27 cellular contexts compared by ENCODE assay signal in the genomic region with DNA sequence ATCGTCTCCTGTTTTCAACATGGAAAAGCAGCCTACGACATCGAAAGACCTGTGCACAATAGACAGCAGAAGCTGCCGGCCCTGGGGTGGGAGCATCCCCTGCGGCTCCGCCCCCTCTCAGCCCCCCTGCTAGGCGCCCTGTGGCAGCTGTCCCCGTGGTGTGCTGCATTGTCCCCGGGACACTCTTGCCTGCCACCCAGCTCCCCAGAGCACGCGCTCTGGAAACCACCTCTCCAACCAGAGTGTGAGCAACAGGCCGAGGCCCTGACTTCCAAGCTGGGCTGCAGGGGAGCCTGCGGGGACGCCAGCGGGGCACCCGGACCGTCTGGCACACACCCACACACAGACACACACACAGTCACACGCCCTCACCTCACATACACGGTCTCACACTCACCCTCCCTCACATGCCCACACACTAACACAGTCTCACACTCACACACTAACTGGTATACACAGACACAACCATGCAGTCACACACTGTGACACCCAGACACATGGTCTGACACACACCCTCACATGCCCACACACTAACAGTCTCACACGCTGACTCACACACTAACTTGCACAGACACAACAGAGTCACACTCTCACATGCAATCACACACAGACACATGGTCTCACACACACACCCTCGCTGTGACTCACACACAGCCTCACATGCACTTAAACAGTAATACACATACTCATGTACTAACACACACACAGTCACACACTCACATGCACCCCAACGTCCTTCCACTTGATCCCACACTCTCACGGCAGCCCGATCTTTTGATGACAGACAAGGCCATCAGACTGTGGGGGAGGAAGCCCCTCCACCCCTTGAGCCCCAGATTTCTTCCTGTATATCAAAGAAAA.
DNase-seq lines count a peak whose midpoint lies in the region; ATAC-seq, FAIRE-seq and TF ChIP-seq lines count a peak whose summit lies in the region.
"Had no signal": no experiment of that assay in that cellular context is flagged by ENCODE, and none has a peak within 500 bp of the region (broad histone marks: within the 10 kb centered on the region; RNA-seq: fewer than 3 reads in every experiment).

No MANE protein-coding gene starts in this region.

- peak overlapping the region; percentile 43 for H2BK120ac ChIP-seq in H1 (replicated peaks; ENCODE audit: low read depth, low read length)

- H3K27ac ChIP-seq in H1 (ENCODE audit: low read depth, low read length) (no peak overlapping the region), neural progenitor cell (no peak overlapping the region), upper lobe of right lung (no peak overlapping the region)
- H3K27ac ChIP-seq: 22Rv1, hepatocyte, pancreas, SJCRH30, tibial artery had no signal

- H3K56ac ChIP-seq in H1 (replicated peaks; ENCODE audit: insufficient read length, low read depth, low read length), result no peak overlapping the region

- TF ChIP-seq RAD21 in H1 (IDR thresholded peaks at IDR 0.05 in 1 of 2, conservative IDR thresholded peaks at IDR 0.05 in 1 of 2; ENCODE audit: low read depth in 2 of 2, low read length in 2 of 2), result no peak

- no peak overlapping the region for H3K14ac ChIP-seq in H1 (ENCODE audit: insufficient read length)

- intact Hi-C loops in activated CD8-positive, alpha-beta T cell treated with anti-CD3 and anti-CD28 coated beads for 36 hours (cut with micrococcal nuclease), result loop anchor here (10.0 kb wide), 1 partner anchor 60 kb away; no protein-coding TSS in a partner anchor
- intact Hi-C loops in upper lobe of right lung (cut with DNase I), result no loop called here

- FAIRE-seq in H1 (lab: Jason Lieb, UNC), result no peak
- FAIRE-seq: pancreas had no signal

- H3K4me2 ChIP-seq in H1 (ENCODE audit: insufficient read depth in 1 of 2, low read depth in 2 of 2, low read length in 2 of 2) (no peak overlapping the region), neural progenitor cell (no peak overlapping the region)
- H3K4me2 ChIP-seq: hepatocyte had no signal

- no peaks in the 10 kb centered on the region for H3K4me1 Mint-ChIP-seq in activated CD8-positive, alpha-beta T cell treated with anti-CD3 and anti-CD28 coated beads, Interleukin-2, amount 10 ng/mL, durations not matched to agents 7 days and 5 days (ENCODE audit: low read depth)
- no peaks in the 10 kb centered on the region for H3K4me1 Mint-ChIP-seq in activated CD8-positive, alpha-beta T cell treated with anti-CD3 and anti-CD28 coated beads for 36 hours (ENCODE audit: low read depth)
- H3K4me1 Mint-ChIP-seq in neural progenitor cell, result no peaks in the 10 kb centered on the region
- H3K4me1 Mint-ChIP-seq: activated CD4-positive, alpha-beta T cell treated with anti-CD3 and anti-CD28 coated beads for 36 hours; central memory CD8-positive, alpha-beta T cell had no signal

- H3K18ac ChIP-seq in H1 (ENCODE audit: extremely low read depth, low read length), result no peak overlapping the region; the same call in none of the 2 replicates

- no peaks in the 10 kb centered on the region for H3K27me3 Mint-ChIP-seq in activated CD8-positive, alpha-beta T cell treated with anti-CD3 and anti-CD28 coated beads, Interleukin-2, amount 10 ng/mL, durations not matched to agents 7 days and 5 days (ENCODE audit: low read depth)
- no peaks in the 10 kb centered on the region for H3K27me3 Mint-ChIP-seq in activated CD8-positive, alpha-beta T cell treated with anti-CD3 and anti-CD28 coated beads for 36 hours
- no peaks in the 10 kb centered on the region for H3K27me3 Mint-ChIP-seq in neural progenitor cell (ENCODE audit: insufficient read depth, low read depth)

- TF ChIP-seq EP300 in H1 (IDR thresholded peaks at IDR 0.05; ENCODE audit: borderline replicate concordance in 1 of 2, low read depth in 2 of 2, low read length in 2 of 2), result no peak

- H4K8ac ChIP-seq in H1 (ENCODE audit: extremely low read depth, insufficient read depth, low read length), result no peak overlapping the region

- WGBS in H1 (ENCODE audit: extremely low coverage in 1 of 2, insufficient coverage in 1 of 2, insufficient read length in 1 of 2, insufficient replicate concordance in 2 of 2, low coverage in 1 of 2, low lambda C conversion rate in 2 of 2, missing lambda C conversion rate in 1 of 2), 2 experiments, result 94% methylated on average over 24 of the region's 24 CpGs; no CpG with 5 or more reads in 1 of the 2 experiments

- no peak overlapping the region for H3K23ac ChIP-seq in H1 (ENCODE audit: insufficient read length)

- H3K4me3 ChIP-seq in H1 (ENCODE audit: extremely low read depth in 1 of 4, insufficient read depth in 2 of 4, low read depth in 3 of 4, low read length in 4 of 4) (no peak overlapping the region), neural progenitor cell (no peak overlapping the region), upper lobe of right lung (no peak overlapping the region)
- H3K4me3 ChIP-seq: hepatocyte, mucosa of descending colon, pancreas, SJCRH30, tibial artery had no signal

- H3K79me2 ChIP-seq in H1 (ENCODE audit: control insufficient read depth in 1 of 2, insufficient read depth in 2 of 2, low read length in 2 of 2) (no peaks in the 10 kb centered on the region), neural progenitor cell (ENCODE audit: low read depth) (no peaks in the 10 kb centered on the region)
- H3K79me2 ChIP-seq: hepatocyte had no signal

- no peak overlapping the region for H3K4me3 Mint-ChIP-seq in activated CD8-positive, alpha-beta T cell treated with anti-CD3 and anti-CD28 coated beads, Interleukin-2, amount 10 ng/mL, durations not matched to agents 7 days and 5 days
- H3K4me3 Mint-ChIP-seq in activated CD8-positive, alpha-beta T cell treated with anti-CD3 and anti-CD28 coated beads for 36 hours, result no peak overlapping the region
- no peak overlapping the region for H3K4me3 Mint-ChIP-seq in neural progenitor cell
- H3K4me3 Mint-ChIP-seq: activated CD4-positive, alpha-beta T cell treated with anti-CD3 and anti-CD28 coated beads for 36 hours; central memory CD8-positive, alpha-beta T cell; natural killer cell treated with Interleukin-12 subunit alpha and Interleukin-12 subunit beta and Interleukin-15 and Interleukin-18, amount 100 ng/mL, for 72 hours had no signal

- peaks cover 0 to 4% of the 10 kb centered on the region in 2 experiments for H4K20me1 ChIP-seq in H1 (replicated peaks in 1 of 2; ENCODE audit: control insufficient read depth in 1 of 2, insufficient read depth in 2 of 2, low read length in 2 of 2)
- H4K20me1 ChIP-seq in neural progenitor cell (ENCODE audit: low read depth), result no peaks in the 10 kb centered on the region

- POLR2A ChIA-PET in activated CD8-positive, alpha-beta T cell treated with anti-CD3 and anti-CD28 coated beads, Interleukin-2, amount 10 ng/mL, durations not matched to agents 7 days and 5 days (lab: Charles Lee), result no interaction called here
- POLR2A ChIA-PET in activated CD8-positive, alpha-beta T cell treated with anti-CD3 and anti-CD28 coated beads for 36 hours (lab: Charles Lee), result no interaction called here
- POLR2A ChIA-PET in H1 (lab: Charles Lee; ENCODE audit: partially characterized antibody), result no interaction called here

- no peak overlapping the region for H4K5ac ChIP-seq in H1 (ENCODE audit: insufficient read length, low read depth, low read length)

- no peaks in the 10 kb centered on the region for H3K79me1 ChIP-seq in H1 (ENCODE audit: low read depth, low read length)

- ATAC-seq in activated CD8-positive, alpha-beta T cell treated with anti-CD3 and anti-CD28 coated beads, Interleukin-2, amount 10 ng/mL, durations not matched to agents 7 days and 5 days, result no peak
- ATAC-seq in activated CD8-positive, alpha-beta T cell treated with anti-CD3 and anti-CD28 coated beads for 36 hours, result no peak
- ATAC-seq in upper lobe of right lung, result peak; percentile 14
- ATAC-seq: activated CD4-positive, alpha-beta T cell treated with anti-CD3 and anti-CD28 coated beads for 36 hours; HCT116; mucosa of descending colon; pancreas had no signal

- no peak for TF ChIP-seq CTCF in activated CD8-positive, alpha-beta T cell treated with anti-CD3 and anti-CD28 coated beads for 36 hours (IDR thresholded peaks at IDR 0.05)
- TF ChIP-seq CTCF in H1 (IDR thresholded peaks at IDR 0.05; ENCODE audit: control extremely low read depth in 1 of 3, insufficient read depth in 1 of 3, low read depth in 1 of 3, low read length in 3 of 3), result no peak
- TF ChIP-seq CTCF in neural progenitor cell (IDR thresholded peaks at IDR 0.05), result no peak
- TF ChIP-seq CTCF in upper lobe of right lung (IDR thresholded peaks at IDR 0.05), result no peak

- in situ Hi-C loops in ACHN (cut with HindIII; ENCODE audit: low pct_ligation_motif_present, low pct_unique_long_range_greater_than_20kb, low sequenced_read_pairs), result no loop called here

- H3K23me2 ChIP-seq in H1 (ENCODE audit: low read depth, low read length), result peaks cover 2% of the 10 kb centered on the region; the same call in 1 of the 2 replicates

- H3K27me3 ChIP-seq in H1 (replicated peaks in 1 of 4; ENCODE audit: control insufficient read depth in 3 of 4, extremely low read depth in 1 of 4, insufficient read depth in 3 of 4, low read length in 3 of 4), result no peaks in the 10 kb centered on the region
- no peaks in the 10 kb centered on the region for H3K27me3 ChIP-seq in neural progenitor cell
- no peaks in the 10 kb centered on the region for H3K27me3 ChIP-seq in upper lobe of right lung
- H3K27me3 ChIP-seq: hepatocyte, pancreas, SJCRH30, tibial artery had no signal

- H2AFZ ChIP-seq in H1 (ENCODE audit: low read length) (no peak overlapping the region), neural progenitor cell (replicated peaks) (no peak overlapping the region)
- H2AFZ ChIP-seq: hepatocyte had no signal

- H2BK15ac ChIP-seq in H1 (ENCODE audit: low read length), result peak overlapping the region; percentile 99

- peak overlapping the region; percentile 66; the same call in 1 of the 2 replicates for H2BK5ac ChIP-seq in H1 (ENCODE audit: low read depth, low read length)

- H3K36me3 ChIP-seq in H1 (ENCODE audit: control insufficient read depth in 2 of 4, insufficient read depth in 4 of 4, low read length in 3 of 4) (no peaks in the 10 kb centered on the region), neural progenitor cell (no peaks in the 10 kb centered on the region), upper lobe of right lung (no peaks in the 10 kb centered on the region)
- H3K36me3 ChIP-seq: pancreas, SJCRH30 had no signal

- peak; percentile 5 for DNase-seq in activated CD8-positive, alpha-beta T cell treated with anti-CD3 and anti-CD28 coated beads, Interleukin-2, amount 10 ng/mL, durations not matched to agents 7 days and 5 days
- DNase-seq in activated CD8-positive, alpha-beta T cell treated with anti-CD3 and anti-CD28 coated beads for 36 hours, result no peak
- DNase-seq in H1 (ENCODE audit: low read depth in 1 of 2, low spot score in 2 of 2) (peak in 1 of 2 experiments; percentile 32), neural progenitor cell (ENCODE audit: low spot score) (no peak), upper lobe of right lung (no peak), ACHN (no peak), CD1c-positive myeloid dendritic cell (ENCODE audit: extremely low spot score) (no peak), H4 (ENCODE audit: low spot score) (no peak)
- DNase-seq: activated CD4-positive, alpha-beta T cell treated with anti-CD3 and anti-CD28 coated beads for 36 hours; C1 segment of cervical spinal cord; COR-L47; DMS53; IMR-90; kidney glomerular epithelial cell; mucosa of descending colon; NCI-H2107; pancreas; SJCRH30; stimulated activated CD4-positive, alpha-beta T cell treated with anti-CD3 and anti-CD28 coated beads, Interleukin-2, amount 100 ng/mL, for 48 hours; SW 1271; T-helper 9 cell; tibial artery had no signal

- no peaks in the 10 kb centered on the region for H3K9me3 Mint-ChIP-seq in activated CD8-positive, alpha-beta T cell treated with anti-CD3 and anti-CD28 coated beads, Interleukin-2, amount 10 ng/mL, durations not matched to agents 7 days and 5 days (ENCODE audit: insufficient read depth)
- peaks cover 2% of the 10 kb centered on the region for H3K9me3 Mint-ChIP-seq in activated CD8-positive, alpha-beta T cell treated with anti-CD3 and anti-CD28 coated beads for 36 hours
- H3K9me3 Mint-ChIP-seq in neural progenitor cell, result peaks cover 6% of the 10 kb centered on the region

- CTCF ChIA-PET in activated CD8-positive, alpha-beta T cell treated with anti-CD3 and anti-CD28 coated beads, Interleukin-2, amount 10 ng/mL, durations not matched to agents 7 days and 5 days (lab: Charles Lee), result no interaction called here
- CTCF ChIA-PET in activated CD8-positive, alpha-beta T cell treated with anti-CD3 and anti-CD28 coated beads for 36 hours (lab: Charles Lee), result no interaction called here
- CTCF ChIA-PET in H1 (lab: Charles Lee; ENCODE audit: partially characterized antibody), result interaction anchor here (0.9 to 1.6 kb wide), 2 partner anchors 27 to 646 kb away, joined by 3 to 4 read pairs; no protein-coding TSS in a partner anchor

- H2BK12ac ChIP-seq in H1 (ENCODE audit: low read depth, low read length), result peak overlapping the region; percentile 75; the same call in 1 of the 2 replicates

- TF ChIP-seq POLR2A in H1 (IDR thresholded peaks at IDR 0.05; ENCODE audit: control extremely low read depth in 1 of 2, low read depth in 2 of 2, low read length in 2 of 2), result no peak

- peak overlapping the region; percentile 90 for H2AK5ac ChIP-seq in H1 (ENCODE audit: low read depth, low read length)

- no peak overlapping the region; a peak in 1 of 7 replicates for H3K9ac ChIP-seq in H1 (replicated peaks in 1 of 4; ENCODE audit: extremely low read depth in 1 of 4, low read depth in 3 of 4, low read length in 3 of 4)
- no peak overlapping the region for H3K9ac ChIP-seq in neural progenitor cell

- H4K91ac ChIP-seq in H1 (replicated peaks; ENCODE audit: insufficient read length, low read length), result no peak overlapping the region

- H3K4ac ChIP-seq in H1 (replicated peaks; ENCODE audit: insufficient read length, low read depth, low read length), result no peak overlapping the region

- H3K36me3 Mint-ChIP-seq in activated CD8-positive, alpha-beta T cell treated with anti-CD3 and anti-CD28 coated beads, Interleukin-2, amount 10 ng/mL, durations not matched to agents 7 days and 5 days (ENCODE audit: low read depth), result no peaks in the 10 kb centered on the region
- H3K36me3 Mint-ChIP-seq in activated CD8-positive, alpha-beta T cell treated with anti-CD3 and anti-CD28 coated beads for 36 hours (ENCODE audit: low read depth), result no peaks in the 10 kb centered on the region
- H3K36me3 Mint-ChIP-seq in neural progenitor cell, result no peaks in the 10 kb centered on the region
- H3K36me3 Mint-ChIP-seq: natural killer cell treated with Interleukin-12 subunit alpha and Interleukin-12 subunit beta and Interleukin-15 and Interleukin-18, amount 100 ng/mL, for 72 hours had no signal

- no peaks in the 10 kb centered on the region for H3F3A ChIP-seq in neural progenitor cell (ENCODE audit: low read depth)

- H3K4me1 ChIP-seq in H1 (replicated peaks in 1 of 4; ENCODE audit: control insufficient read depth in 3 of 4, insufficient read depth in 4 of 4, low read length in 3 of 4) (no peaks in the 10 kb centered on the region), neural progenitor cell (no peaks in the 10 kb centered on the region), upper lobe of right lung (no peaks in the 10 kb centered on the region)
- H3K4me1 ChIP-seq: pancreas, SJCRH30, tibial artery had no signal

- no peak overlapping the region for H3K27ac Mint-ChIP-seq in activated CD8-positive, alpha-beta T cell treated with anti-CD3 and anti-CD28 coated beads, Interleukin-2, amount 10 ng/mL, durations not matched to agents 7 days and 5 days
- no peak overlapping the region for H3K27ac Mint-ChIP-seq in activated CD8-positive, alpha-beta T cell treated with anti-CD3 and anti-CD28 coated beads for 36 hours
- peak overlapping the region; percentile 7 for H3K27ac Mint-ChIP-seq in neural progenitor cell
- H3K27ac Mint-ChIP-seq: activated CD4-positive, alpha-beta T cell treated with anti-CD3 and anti-CD28 coated beads for 36 hours; natural killer cell treated with Interleukin-12 subunit alpha and Interleukin-12 subunit beta and Interleukin-15 and Interleukin-18, amount 100 ng/mL, for 72 hours had no signal

- H3K9me3 ChIP-seq in H1 (ENCODE audit: insufficient read depth in 2 of 2, low read depth in 1 of 2, low read length in 1 of 2) (no peaks in the 10 kb centered on the region), neural progenitor cell (ENCODE audit: low read depth) (no peaks in the 10 kb centered on the region), upper lobe of right lung (no peaks in the 10 kb centered on the region)
- H3K9me3 ChIP-seq: mucosa of descending colon, pancreas, SJCRH30 had no signal

- H2BK20ac ChIP-seq in H1 (ENCODE audit: low read length), result no peak overlapping the region
